ENCODE assay signal across 10 cellular contexts in genomic region chr7:156353352-156353751, GRCh38.
"Had no signal": no experiment of that assay in that cellular context is flagged by ENCODE, and none has a peak within 500 bp of the region (broad histone marks: within the 10 kb centered on the region; RNA-seq: fewer than 3 reads in every experiment).

No MANE protein-coding gene starts in this region.

- H3K4me2 ChIP-seq: GM23338 had no signal

- H3K27ac ChIP-seq: GM23248 had no signal

- H3K4me1 ChIP-seq: HAP-1 had no signal

- ATAC-seq: GM23338, HCT116 had no signal

- H3K36me3 ChIP-seq: HAP-1 had no signal

- FAIRE-seq: H54 had no signal

- H3K9ac ChIP-seq: GM23248 had no signal

- H2AFZ ChIP-seq: GM23248, GM23338 had no signal

- H3K9me3 ChIP-seq: HAP-1 had no signal

- DNase-seq: GM23248, GOT3, H7, H9, HCEC 1CT, HFFc6 had no signal

- H3K4me3 ChIP-seq: GM23248, GM23338, HAP-1 had no signal
